In the genomic region with DNA sequence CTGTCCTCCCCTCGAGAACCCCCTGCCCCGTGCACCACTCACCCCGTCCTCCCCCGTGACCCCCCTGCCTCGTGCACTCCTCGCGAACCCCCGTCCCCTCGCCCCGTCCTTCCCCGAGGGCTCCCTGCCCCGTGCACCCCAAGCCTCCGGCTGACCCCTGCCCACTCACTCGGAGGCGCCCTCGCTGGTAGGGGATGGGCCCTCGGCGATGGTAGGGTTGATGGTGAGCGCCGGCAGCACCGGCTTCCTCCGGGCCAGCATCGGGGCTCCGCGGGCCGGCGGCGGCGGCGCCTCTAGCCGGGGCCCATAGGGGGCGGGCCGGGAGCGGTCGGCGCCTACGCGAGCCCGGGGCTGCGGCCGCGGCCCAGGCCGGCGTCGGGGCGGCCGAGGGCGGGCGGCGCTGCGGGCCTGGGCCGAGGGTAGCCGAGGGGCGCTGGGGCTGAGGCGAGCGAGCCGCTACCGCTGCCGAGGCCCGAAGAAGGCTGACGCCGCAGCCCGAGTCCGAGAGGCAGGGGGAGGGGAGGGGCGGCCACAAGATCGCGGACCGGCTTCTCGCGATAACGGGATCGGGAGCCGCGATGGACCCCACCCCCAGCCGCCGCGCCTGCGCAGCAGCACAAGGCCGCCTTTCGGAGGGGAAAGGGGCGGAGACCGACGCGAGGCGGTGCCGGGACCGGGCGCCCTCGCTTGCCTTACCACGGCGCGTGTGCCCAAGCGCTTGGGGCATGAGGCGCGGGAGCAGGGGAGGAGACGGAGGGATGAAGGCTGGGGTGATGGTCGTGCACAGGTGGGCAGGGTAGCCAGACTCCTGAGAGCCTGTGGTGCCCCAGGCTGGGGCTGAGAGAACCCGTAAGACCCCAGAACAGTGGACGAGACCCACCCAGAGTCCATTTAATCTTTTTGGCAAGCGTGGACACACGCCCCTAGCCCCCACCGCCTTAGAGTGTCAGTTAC, we compare ENCODE assay signal across 1 cellular context.
TF ChIP-seq lines count a peak whose summit lies in the region.

MAP2K2 (minus strand) TSS at position 508 of the 954 bp plus-strand sequence; CDS start at position 261, 247 bp downstream.

TF ChIP-seq in WTC11, 78 proteins besides CTCF, POLR2A, EP300 and RAD21 (continued from another document):
- no peak for TF ChIP-seq AFF4 (CRISPR knock-in tag; IDR thresholded peaks at IDR 0.05; ENCODE audit: borderline replicate concordance)
- TF ChIP-seq, protein P1, sequence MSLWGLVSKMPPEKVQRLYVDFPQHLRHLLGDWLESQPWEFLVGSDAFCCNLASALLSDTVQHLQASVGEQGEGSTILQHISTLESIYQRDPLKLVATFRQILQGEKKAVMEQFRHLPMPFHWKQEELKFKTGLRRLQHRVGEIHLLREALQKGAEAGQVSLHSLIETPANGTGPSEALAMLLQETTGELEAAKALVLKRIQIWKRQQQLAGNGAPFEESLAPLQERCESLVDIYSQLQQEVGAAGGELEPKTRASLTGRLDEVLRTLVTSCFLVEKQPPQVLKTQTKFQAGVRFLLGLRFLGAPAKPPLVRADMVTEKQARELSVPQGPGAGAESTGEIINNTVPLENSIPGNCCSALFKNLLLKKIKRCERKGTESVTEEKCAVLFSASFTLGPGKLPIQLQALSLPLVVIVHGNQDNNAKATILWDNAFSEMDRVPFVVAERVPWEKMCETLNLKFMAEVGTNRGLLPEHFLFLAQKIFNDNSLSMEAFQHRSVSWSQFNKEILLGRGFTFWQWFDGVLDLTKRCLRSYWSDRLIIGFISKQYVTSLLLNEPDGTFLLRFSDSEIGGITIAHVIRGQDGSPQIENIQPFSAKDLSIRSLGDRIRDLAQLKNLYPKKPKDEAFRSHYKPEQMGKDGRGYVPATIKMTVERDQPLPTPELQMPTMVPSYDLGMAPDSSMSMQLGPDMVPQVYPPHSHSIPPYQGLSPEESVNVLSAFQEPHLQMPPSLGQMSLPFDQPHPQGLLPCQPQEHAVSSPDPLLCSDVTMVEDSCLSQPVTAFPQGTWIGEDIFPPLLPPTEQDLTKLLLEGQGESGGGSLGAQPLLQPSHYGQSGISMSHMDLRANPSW (CRISPR knock-in tag; conservative IDR thresholded peaks at IDR 0.05; ENCODE audit: low read depth): no peak
- TF ChIP-seq, protein P2, sequence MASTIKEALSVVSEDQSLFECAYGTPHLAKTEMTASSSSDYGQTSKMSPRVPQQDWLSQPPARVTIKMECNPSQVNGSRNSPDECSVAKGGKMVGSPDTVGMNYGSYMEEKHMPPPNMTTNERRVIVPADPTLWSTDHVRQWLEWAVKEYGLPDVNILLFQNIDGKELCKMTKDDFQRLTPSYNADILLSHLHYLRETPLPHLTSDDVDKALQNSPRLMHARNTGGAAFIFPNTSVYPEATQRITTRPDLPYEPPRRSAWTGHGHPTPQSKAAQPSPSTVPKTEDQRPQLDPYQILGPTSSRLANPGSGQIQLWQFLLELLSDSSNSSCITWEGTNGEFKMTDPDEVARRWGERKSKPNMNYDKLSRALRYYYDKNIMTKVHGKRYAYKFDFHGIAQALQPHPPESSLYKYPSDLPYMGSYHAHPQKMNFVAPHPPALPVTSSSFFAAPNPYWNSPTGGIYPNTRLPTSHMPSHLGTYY (CRISPR knock-in tag; IDR thresholded peaks at IDR 0.05): no peak
- TF ChIP-seq NR1H2 (CRISPR knock-in tag; IDR thresholded peaks at IDR 0.05): no peak
